33 cellular contexts compared by ENCODE assay signal in the genomic region with DNA sequence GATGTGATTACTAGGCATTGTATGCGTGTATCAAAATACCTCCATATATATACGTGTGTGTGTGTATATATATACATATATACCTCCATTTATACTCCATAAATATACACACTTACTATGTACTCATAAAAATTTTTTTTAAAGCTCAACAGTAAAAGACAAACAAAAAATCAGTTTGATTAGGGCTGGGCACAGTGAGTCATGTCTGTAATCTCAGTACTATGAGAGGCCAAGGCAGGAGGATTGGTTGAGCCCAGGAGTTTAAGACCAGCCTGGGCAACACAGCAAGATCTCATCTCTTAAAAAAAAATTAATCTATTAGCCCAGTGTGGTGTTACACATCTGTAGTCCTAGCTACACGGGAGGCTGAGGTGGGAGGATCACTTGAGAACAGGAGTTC.
"Had no signal": no experiment of that assay in that cellular context is flagged by ENCODE, and none has a peak within 500 bp of the region (broad histone marks: within the 10 kb centered on the region; RNA-seq: fewer than 3 reads in every experiment).

No MANE protein-coding gene starts in this region.

- H3K27me3 ChIP-seq: brain microvascular endothelial cell had no signal

- ATAC-seq: activated T-cell treated with anti-CD3 and anti-CD28 coated beads, Interleukin-2, amount 50 U/mL, for 4 hours had no signal

- H3K27me3 Mint-ChIP-seq: activated B cell treated with CpG ODN at 0.5 μM for 24 hours; activated CD4-positive, alpha-beta memory T cell treated with anti-CD3 and anti-CD28 coated beads for 36 hours; activated naive CD4-positive, alpha-beta T cell treated with anti-CD3 and anti-CD28 coated beads, Interleukin-2, amount 10 ng/mL, durations not matched to agents 7 days and 5 days; activated naive CD8-positive, alpha-beta T cell had no signal

- H3K27ac ChIP-seq: brain microvascular endothelial cell, PC-9, VCaP had no signal

- H3K36me3 ChIP-seq: brain microvascular endothelial cell had no signal

- DNase-seq: activated B cell treated with CpG ODN at 0.5 μM for 24 hours; activated CD4-positive, alpha-beta memory T cell treated with anti-CD3 and anti-CD28 coated beads for 36 hours; activated CD4-positive, alpha-beta T cell treated with anti-CD3 and anti-CD28 coated beads for 4 hours; activated CD4-positive, alpha-beta T cell treated with anti-CD3 and anti-CD28 coated beads, Interleukin-2, amount 50 U/mL, for 1 hour; activated CD4-positive, CD25-positive, alpha-beta regulatory T cell treated with anti-CD3 and anti-CD28 coated beads, Interleukin-2, amount 50 U/mL, for 72 hours; activated CD8-positive, alpha-beta memory T cell treated with anti-CD3 and anti-CD28 coated beads, Interleukin-2, amount 50 U/mL, for 4 hours; activated naive CD4-positive, alpha-beta T cell treated with anti-CD3 and anti-CD28 coated beads, Interleukin-2, amount 10 ng/mL, durations not matched to agents 7 days and 5 days; activated T-cell treated with anti-CD3 and anti-CD28 coated beads for 4 hours; activated T-cell treated with anti-CD3 and anti-CD28 coated beads, Interleukin-2, amount 50 U/mL, for 4 hours; amniotic stem cell; aorta; brain microvascular endothelial cell; central memory CD4-positive, alpha-beta T cell; MM.1S; MV-4-11; NCI-H1092; NCI-H1436 treated with DMSO at 0.1 percent for 48 hours; NCI-H1694 treated with DMSO at 0.1 percent for 48 hours; NCI-H2029; NCI-H2107; NCI-H2171; NCI-H510A; NCI-H748 treated with DMSO at 0.1 percent for 48 hours; NK-92 treated with Interleukin-12 subunit alpha and Interleukin-12 subunit beta, amount 100 ng/mL, for 24 hours; PC-9; Right ventricle myocardium superior; SW 1271; T-helper 1 cell; T-helper 2 cell; T-helper 9 cell had no signal

- H3K4me3 ChIP-seq: PC-9 had no signal

- H3K9me3 Mint-ChIP-seq: activated CD4-positive, alpha-beta memory T cell treated with anti-CD3 and anti-CD28 coated beads for 36 hours; activated T-cell treated with anti-CD3 and anti-CD28 coated beads, Interleukin-2, amount 50 U/mL, for 4 hours; activated T-helper 1 cell treated with anti-CD3 and anti-CD28 coated beads, Interleukin-12 subunit alpha, Interleukin-12 subunit beta, Interleukin-2, Interleukin-4 antibody, amounts not matched to agents 30 ng/mL and 10 ng/mL and 1 ng/mL, durations not matched to agents 14 hours and 24 hours and 36 hours had no signal

- H3K27ac Mint-ChIP-seq: activated B cell treated with CpG ODN at 0.5 μM for 24 hours; activated CD4-positive, alpha-beta memory T cell treated with anti-CD3 and anti-CD28 coated beads for 36 hours; activated naive CD4-positive, alpha-beta T cell treated with anti-CD3 and anti-CD28 coated beads, Interleukin-2, amount 10 ng/mL, durations not matched to agents 7 days and 5 days; activated naive CD8-positive, alpha-beta T cell; activated T-helper 1 cell treated with anti-CD3 and anti-CD28 coated beads, Interleukin-12 subunit alpha, Interleukin-12 subunit beta, Interleukin-2, Interleukin-4 antibody, amounts not matched to agents 30 ng/mL and 10 ng/mL and 1 ng/mL, durations not matched to agents 14 hours and 24 hours and 36 hours had no signal

- H3K4me3 Mint-ChIP-seq: activated B cell treated with CpG ODN at 0.5 μM for 24 hours; activated CD4-positive, alpha-beta memory T cell treated with anti-CD3 and anti-CD28 coated beads for 36 hours; activated naive CD4-positive, alpha-beta T cell treated with anti-CD3 and anti-CD28 coated beads, Interleukin-2, amount 10 ng/mL, durations not matched to agents 7 days and 5 days; activated naive CD8-positive, alpha-beta T cell; activated T-cell treated with anti-CD3 and anti-CD28 coated beads, Interleukin-2, amount 50 U/mL, for 4 hours; activated T-helper 1 cell treated with anti-CD3 and anti-CD28 coated beads, Interleukin-12 subunit alpha, Interleukin-12 subunit beta, Interleukin-2, Interleukin-4 antibody, amounts not matched to agents 30 ng/mL and 10 ng/mL and 1 ng/mL, durations not matched to agents 14 hours and 24 hours and 36 hours had no signal
